In the genomic region with DNA sequence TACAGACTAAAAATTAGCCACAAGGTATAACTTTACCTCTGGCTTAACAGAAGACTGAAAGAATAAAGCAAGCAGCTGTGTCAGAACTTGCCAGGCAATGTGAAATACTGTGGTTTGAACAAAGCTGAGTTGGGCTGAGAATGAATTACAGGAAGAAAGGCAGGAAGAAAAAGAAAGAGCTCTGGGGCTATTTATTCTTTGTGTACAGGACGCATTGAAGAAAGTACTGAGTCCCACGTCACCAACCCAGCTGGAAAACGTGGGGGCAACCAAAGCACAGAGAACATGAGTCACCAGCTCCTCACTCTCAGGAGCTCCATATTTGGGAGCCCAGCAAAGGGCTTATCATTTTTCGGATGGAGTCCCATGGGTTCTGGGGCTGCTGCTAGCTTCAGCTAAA, we compare ENCODE assay signal across 8 cellular contexts.
DNase-seq lines count a peak whose midpoint lies in the region; ATAC-seq and TF ChIP-seq lines count a peak whose summit lies in the region.

No MANE protein-coding gene starts in this region.

- DNase-seq in caudate nucleus (lab: John Stamatoyannopoulos, UW) (peak in 32 of 61 donors; percentile 2 to 80 (median 22)), tibial artery (peak; percentile 70 to 91), midbrain (lab: John Stamatoyannopoulos, UW) (no peak), hippocampal formation (lab: John Stamatoyannopoulos, UW) (no peak), GM03348 (ENCODE audit: low spot score) (no peak)

- no peaks in the 10 kb centered on the region for H3K9me3 ChIP-seq in neutrophil
- no peaks in the 10 kb centered on the region for H3K9me3 ChIP-seq in tibial artery

- TF ChIP-seq CTCF in neutrophil (IDR thresholded peaks at IDR 0.05): no peak
- TF ChIP-seq CTCF in tibial artery (IDR thresholded peaks at IDR 0.05): no peak

- H3K27ac ChIP-seq in caudate nucleus (ENCODE audit: low read depth, low read length) (peak overlapping the region; percentile 64), neutrophil (peak overlapping the region; percentile 99), tibial artery (peak overlapping the region; percentile 74 to 75)

- peaks cover 94 to 96% of the 10 kb centered on the region in 2 experiments for H3K4me1 ChIP-seq in neutrophil (ENCODE audit: control insufficient read depth in 1 of 2, insufficient read depth in 1 of 2, low read depth in 1 of 2, low read length in 1 of 2)
- H3K4me1 ChIP-seq in tibial artery: peaks cover 0 to 44% (median 20%) of the 10 kb centered on the region in 4 donors

- no peaks in the 10 kb centered on the region for H3K27me3 ChIP-seq in neutrophil
- H3K27me3 ChIP-seq in tibial artery: no peaks in the 10 kb centered on the region

- ATAC-seq in GM21423 (IDR thresholded peaks at IDR 0.05; ENCODE audit: unreplicated experiment): peak; percentile 84
- peak; percentile 89 for ATAC-seq in activated CD4-positive, CD25-positive, alpha-beta regulatory T cell treated with anti-CD3 and anti-CD28 coated beads, Interleukin-2, amount 50 U/mL, for 24 hours

- intact Hi-C loops in tibial artery (cut with DNase I; ENCODE audit: low total_unique reads): loop anchor here (10.0 kb wide), 1 partner anchor 81 kb away; no protein-coding TSS in a partner anchor

- H3K4me3 ChIP-seq in neutrophil (ENCODE audit: low read depth in 1 of 2, low read length in 1 of 2): peak overlapping the region in 1 of 2 experiments; percentile 48
- no peak overlapping the region for H3K4me3 ChIP-seq in tibial artery

- H3K36me3 ChIP-seq in neutrophil: peaks cover 15% of the 10 kb centered on the region
- no peaks in the 10 kb centered on the region for H3K36me3 ChIP-seq in tibial artery

Comparison
In these comparisons a context has a peak if more than half of its experiments do, and no peak if none do; other contexts are left out.
1. DNase-seq: peak in caudate nucleus (32 of 61) and tibial artery (2 of 2); none in midbrain (single experiment), hippocampal formation (0 of 2) and GM03348 (single experiment).
2. Peak in every context shown above with its lines, with median percentiles within 50 percentile points of each other: H3K27ac ChIP-seq.